In the genomic region with DNA sequence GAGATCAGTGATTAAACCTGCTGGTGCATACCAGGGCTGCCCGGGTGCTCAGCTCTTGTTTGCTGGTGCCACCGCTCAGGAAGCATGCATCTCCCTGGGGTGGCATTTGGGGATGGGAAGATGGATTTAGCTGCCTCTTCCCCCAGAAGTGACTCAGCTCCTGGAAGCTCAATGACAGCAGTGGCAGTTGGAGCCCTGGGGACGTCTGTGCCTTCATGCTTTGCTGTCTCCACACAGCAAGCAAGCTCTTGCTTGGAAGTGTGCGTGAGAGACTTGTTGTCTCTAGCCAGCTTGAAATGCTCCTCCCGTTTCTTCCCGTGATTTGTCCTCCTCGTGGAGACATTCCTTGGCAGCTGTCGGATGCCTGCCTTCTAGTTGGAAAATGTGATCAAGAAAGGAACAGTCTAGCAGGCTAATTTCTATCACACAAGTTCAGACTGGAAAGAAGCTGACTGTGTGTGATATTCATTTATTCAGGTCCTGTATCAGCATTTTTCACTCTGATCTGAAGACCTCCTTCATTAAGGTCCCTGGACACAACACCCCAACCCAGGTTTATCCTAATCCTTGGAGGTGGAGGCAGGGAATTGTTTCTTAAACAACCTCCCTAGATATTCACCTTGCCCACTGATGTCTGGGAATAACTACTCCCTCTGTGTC, we compare ENCODE assay signal across 14 cellular contexts.
DNase-seq lines count a peak whose midpoint lies in the region; ATAC-seq, FAIRE-seq and TF ChIP-seq lines count a peak whose summit lies in the region.
"Had no signal": no experiment of that assay in that cellular context is flagged by ENCODE, and none has a peak within 500 bp of the region (broad histone marks: within the 10 kb centered on the region; RNA-seq: fewer than 3 reads in every experiment).

No MANE protein-coding gene starts in this region.

- POLR2A ChIA-PET in K562 (lab: Yijun Ruan, JAX): interaction anchor here (1.0 to 3.4 kb wide), 3 partner anchors 13 to 41 kb away, joined by 3 to 20 read pairs (median 4); no protein-coding TSS in a partner anchor

- H3K9me2 ChIP-seq in Karpas-422 (replicated peaks; ENCODE audit: insufficient read depth, low read length) (no peaks in the 10 kb centered on the region), GM23338 (ENCODE audit: insufficient read depth) (no peaks in the 10 kb centered on the region)

- H3K79me2 ChIP-seq in K562 (ENCODE audit: control insufficient read depth, insufficient read depth, low read length) (no peaks in the 10 kb centered on the region), Karpas-422 (ENCODE audit: low read length) (no peaks in the 10 kb centered on the region), GM23338 (replicated peaks; ENCODE audit: insufficient read depth) (no peaks in the 10 kb centered on the region)

- ATAC-seq in K562 (no peak), HG02973 (IDR thresholded peaks at IDR 0.05; ENCODE audit: unreplicated experiment) (no peak), GM23338 (no peak)
- ATAC-seq: effector memory CD8-positive, alpha-beta T cell; stimulated activated memory B cell treated with anti-CD40 and anti-IgM and Interleukin-4, amounts not matched to agents 10 μg/mL and 1 μg/mL and 100 μg/mL, for 72 hours had no signal

- TF ChIP-seq EP300 in K562 (IDR thresholded peaks at IDR 0.05; ENCODE audit: low read length): no peak

- peaks cover 6 to 19% of the 10 kb centered on the region in 2 experiments; a peak in 3 of 5 replicates for H3K4me1 ChIP-seq in K562 (replicated peaks in 1 of 2; ENCODE audit: control insufficient read depth in 2 of 2, insufficient read depth in 2 of 2, low read length in 2 of 2)
- H3K4me1 ChIP-seq in Karpas-422 (ENCODE audit: low read length): peaks cover 11% of the 10 kb centered on the region
- peaks cover 17% of the 10 kb centered on the region for H3K4me1 ChIP-seq in GM23338 (ENCODE audit: insufficient read depth)

- intact Hi-C loops in K562 (cut with micrococcal nuclease): no loop called here

- H3K4me1 Mint-ChIP-seq in GM23338: peaks cover 24% of the 10 kb centered on the region

- H3K4me2 ChIP-seq in K562 (ENCODE audit: insufficient read depth, low read length): no peak overlapping the region
- H3K4me2 ChIP-seq in Karpas-422 (ENCODE audit: low read depth, low read length, poor library complexity, severe bottlenecking): no peak overlapping the region
- no peak overlapping the region for H3K4me2 ChIP-seq in GM23338

- H3K4me3 Mint-ChIP-seq in GM23338: no peak overlapping the region
- H3K4me3 Mint-ChIP-seq: effector memory CD8-positive, alpha-beta T cell; stimulated activated memory B cell treated with anti-CD40 and anti-IgM and Interleukin-4, amounts not matched to agents 10 μg/mL and 1 μg/mL and 100 μg/mL, for 72 hours had no signal

- CTCF ChIA-PET in K562 (lab: Yijun Ruan, JAX; ENCODE audit: low intra/inter-chr PET ratio): interaction anchor here (0.7 kb wide), 1 partner anchor 80 kb away, joined by 3 read pairs; no protein-coding TSS in a partner anchor

- H3K9me1 ChIP-seq in K562 (ENCODE audit: control insufficient read depth, insufficient read depth, low read length): no peaks in the 10 kb centered on the region

- 34% methylated on average over 8 of the region's 8 CpGs for WGBS in K562 (ENCODE audit: insufficient coverage, low coverage, missing lambda C conversion rate)

- H3K27ac ChIP-seq in K562 (ENCODE audit: extremely low read depth, low read depth, low read length) (no peak overlapping the region), Karpas-422 (ENCODE audit: low read length) (no peak overlapping the region), GM23338 (ENCODE audit: low read depth) (no peak overlapping the region)

- H3K36me3 Mint-ChIP-seq in GM23338 (ENCODE audit: low read depth): no peaks in the 10 kb centered on the region

- no peak for TF ChIP-seq RAD21 in K562 (CRISPR knock-in tag; conservative IDR thresholded peaks at IDR 0.05 in 1 of 2, IDR thresholded peaks at IDR 0.05 in 1 of 2)

- peak overlapping the region in 1 of 2 experiments; percentile 14; a peak in 1 of 4 replicates for H3K9ac ChIP-seq in K562 (ENCODE audit: insufficient read depth in 1 of 2, low read depth in 2 of 2, low read length in 2 of 2)
- no peak overlapping the region for H3K9ac ChIP-seq in Karpas-422 (ENCODE audit: low read length)

- no peaks in the 10 kb centered on the region for H3F3A ChIP-seq in GM23338 (replicated peaks; ENCODE audit: low read depth)

- H3K27me3 ChIP-seq in K562 (ENCODE audit: control insufficient read depth in 2 of 2, insufficient read depth in 2 of 2, low read length in 2 of 2): no peaks in the 10 kb centered on the region
- H3K27me3 ChIP-seq in Karpas-422 (ENCODE audit: low read length): no peaks in the 10 kb centered on the region
- H3K27me3 ChIP-seq in GM23338 (ENCODE audit: insufficient read depth): no peaks in the 10 kb centered on the region

- H3K4me3 ChIP-seq in K562: no peak overlapping the region
- no peak overlapping the region for H3K4me3 ChIP-seq in Karpas-422 (ENCODE audit: low read length)
- no peak overlapping the region for H3K4me3 ChIP-seq in GM23338

- FAIRE-seq in K562 (lab: Jason Lieb, UNC): no peak
- FAIRE-seq in H54 (lab: Jason Lieb, UNC): no peak
- FAIRE-seq: G401.6, kidney, small intestine had no signal

- H3K27me3 Mint-ChIP-seq in GM23338 (ENCODE audit: insufficient read depth, low read depth, poor library complexity): peaks cover 11% of the 10 kb centered on the region
- H3K27me3 Mint-ChIP-seq: stimulated activated memory B cell treated with anti-CD40 and anti-IgM and Interleukin-4, amounts not matched to agents 10 μg/mL and 1 μg/mL and 100 μg/mL, for 72 hours had no signal

- H3K27ac Mint-ChIP-seq in GM23338: no peak overlapping the region
- H3K27ac Mint-ChIP-seq: effector memory CD8-positive, alpha-beta T cell; stimulated activated memory B cell treated with anti-CD40 and anti-IgM and Interleukin-4, amounts not matched to agents 10 μg/mL and 1 μg/mL and 100 μg/mL, for 72 hours had no signal

- BruUV-seq in K562 (replicated peaks; lab: Mats Ljungman, UMichigan): no TSS peak

- no peaks in the 10 kb centered on the region for H4K20me1 ChIP-seq in K562 (replicated peaks; ENCODE audit: control insufficient read depth, insufficient read depth, low read length)
- no peaks in the 10 kb centered on the region for H4K20me1 ChIP-seq in Karpas-422 (ENCODE audit: insufficient read depth, low read depth, low read length)
- H4K20me1 ChIP-seq in GM23338 (replicated peaks; ENCODE audit: insufficient read depth): no peaks in the 10 kb centered on the region

- no peaks in the 10 kb centered on the region for H3K9me3 ChIP-seq in K562 (replicated peaks; ENCODE audit: control insufficient read depth, insufficient read depth, low read depth, low read length)
- H3K9me3 ChIP-seq in Karpas-422 (ENCODE audit: low read length): no peaks in the 10 kb centered on the region

- in situ Hi-C loops in K562 (cut with MboI): no loop called here

- H3K36me3 ChIP-seq in K562 (ENCODE audit: control insufficient read depth, insufficient read depth, low read length): no peaks in the 10 kb centered on the region
- H3K36me3 ChIP-seq in Karpas-422 (ENCODE audit: insufficient read depth, low read length): no peaks in the 10 kb centered on the region
- H3K36me3 ChIP-seq in GM23338 (ENCODE audit: insufficient read depth): no peaks in the 10 kb centered on the region

- H3K9me3 Mint-ChIP-seq in GM23338: no peaks in the 10 kb centered on the region
- H3K9me3 Mint-ChIP-seq: effector memory CD8-positive, alpha-beta T cell; stimulated activated memory B cell treated with anti-CD40 and anti-IgM and Interleukin-4, amounts not matched to agents 10 μg/mL and 1 μg/mL and 100 μg/mL, for 72 hours had no signal

- DNase-seq in GM04504 (ENCODE audit: low read depth): peak; percentile 74
- no peak for DNase-seq in K562 (ENCODE audit: extremely low read depth in 1 of 4, low spot score in 3 of 4)
- DNase-seq in inferior parietal cortex (ENCODE audit: extremely low spot score): peak; percentile 38
- peak; percentile 79 for DNase-seq in stromal cell of bone marrow (ENCODE audit: low read depth)
- DNase-seq in Karpas-422: no peak
- DNase-seq in GM23338 (ENCODE audit: low spot score): no peak
- DNase-seq in H54 (ENCODE audit: insufficient read length, low spot score): no peak
- DNase-seq: effector memory CD8-positive, alpha-beta T cell; kidney; NCI-H2171 treated with DMSO at 0.1 percent for 48 hours; small intestine had no signal

- H2AFZ ChIP-seq in K562 (ENCODE audit: low read depth, low read length) (peak overlapping the region; percentile 42; the same call in 1 of the 2 replicates), Karpas-422 (ENCODE audit: low read length) (no peak overlapping the region), GM23338 (no peak overlapping the region)

- TF ChIP-seq CTCF in K562 (IDR thresholded peaks at IDR 0.05 in 2 of 3, conservative IDR thresholded peaks at IDR 0.05 in 1 of 3; ENCODE audit: insufficient read depth in 2 of 3, low read depth in 1 of 3, low read length in 3 of 3): no peak
- TF ChIP-seq CTCF in GM23338 (conservative IDR thresholded peaks at IDR 0.05; ENCODE audit: low read depth in 2 of 2): no peak

- TF ChIP-seq POLR2A in K562 (conservative IDR thresholded peaks at IDR 0.05): no peak
- no peak for TF ChIP-seq POLR2A in H54 (IDR thresholded peaks at IDR 0.05; ENCODE audit: low read depth, low read length)

TF ChIP-seq in K562, 482 proteins besides CTCF, POLR2A, EP300 and RAD21 (continues in another document):
- TF ChIP-seq, protein P1, sequence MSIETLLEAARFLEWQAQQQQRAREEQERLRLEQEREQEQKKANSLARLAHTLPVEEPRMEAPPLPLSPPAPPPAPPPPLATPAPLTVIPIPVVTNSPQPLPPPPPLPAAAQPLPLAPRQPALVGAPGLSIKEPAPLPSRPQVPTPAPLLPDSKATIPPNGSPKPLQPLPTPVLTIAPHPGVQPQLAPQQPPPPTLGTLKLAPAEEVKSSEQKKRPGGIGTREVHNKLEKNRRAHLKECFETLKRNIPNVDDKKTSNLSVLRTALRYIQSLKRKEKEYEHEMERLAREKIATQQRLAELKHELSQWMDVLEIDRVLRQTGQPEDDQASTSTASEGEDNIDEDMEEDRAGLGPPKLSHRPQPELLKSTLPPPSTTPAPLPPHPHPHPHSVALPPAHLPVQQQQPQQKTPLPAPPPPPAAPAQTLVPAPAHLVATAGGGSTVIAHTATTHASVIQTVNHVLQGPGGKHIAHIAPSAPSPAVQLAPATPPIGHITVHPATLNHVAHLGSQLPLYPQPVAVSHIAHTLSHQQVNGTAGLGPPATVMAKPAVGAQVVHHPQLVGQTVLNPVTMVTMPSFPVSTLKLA (conservative IDR thresholded peaks at IDR 0.05): no peak

TF ChIP-seq in GM23338, 12 proteins besides CTCF, POLR2A, EP300 and RAD21 (continues in another document):
- no peak for TF ChIP-seq NANOG (IDR thresholded peaks at IDR 0.05; ENCODE audit: borderline replicate concordance)

Comparison
In these comparisons a context has a peak if more than half of its experiments do, and no peak if none do; other contexts are left out.
1. DNase-seq: peak in GM04504 (single experiment), inferior parietal cortex (single experiment) and stromal cell of bone marrow (single experiment); none in K562 (0 of 4), Karpas-422 (single experiment), GM23338 (single experiment) and H54 (single experiment).